Comparison of ENCODE assay signal across 8 cellular contexts in the genomic region with DNA sequence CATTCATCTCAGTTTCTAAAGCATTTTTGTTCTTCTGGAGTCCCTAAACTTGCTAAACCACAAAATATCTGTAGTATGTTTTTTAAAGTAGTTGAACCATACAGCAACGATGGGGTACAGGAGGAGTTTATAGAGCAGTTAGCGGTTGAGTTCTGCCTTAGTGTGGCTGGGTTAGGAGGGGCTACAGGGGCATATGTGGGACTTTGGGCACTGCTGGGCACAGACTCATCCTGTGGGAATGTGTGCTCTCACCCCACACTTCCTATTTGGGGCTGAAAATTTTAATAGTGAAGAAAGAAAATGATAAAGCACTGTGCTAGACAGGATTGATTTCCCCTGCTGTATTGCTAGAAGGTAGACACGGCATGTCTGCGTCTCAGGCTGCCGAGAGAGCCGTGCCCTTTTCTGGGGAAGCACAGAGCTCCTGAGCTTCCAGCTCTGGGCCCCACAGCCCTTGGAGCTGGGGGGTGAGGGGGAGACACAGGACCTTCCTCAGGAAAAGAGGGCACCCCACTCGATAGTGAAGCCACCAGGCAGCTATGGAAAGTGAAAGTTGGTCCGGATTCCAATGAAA.
A peak's percentile ranks its signal among the peaks of the same experiment; 100 is the strongest.
DNase-seq lines count a peak whose midpoint lies in the region; ATAC-seq and TF ChIP-seq lines count a peak whose summit lies in the region.

No MANE protein-coding gene starts in this region.

- no peak overlapping the region for H2AFZ ChIP-seq in OCI-LY3 (ENCODE audit: low read depth, low read length)

- TF ChIP-seq CTCF in OCI-LY3 (IDR thresholded peaks at IDR 0.05; ENCODE audit: low read depth, low read length): no peak

- H3K4me2 ChIP-seq in OCI-LY3 (ENCODE audit: low read length): peak overlapping the region; percentile 99

- peaks cover 5% of the 10 kb centered on the region; the same call in 1 of the 2 replicates for H4K20me1 ChIP-seq in OCI-LY3 (ENCODE audit: insufficient read depth, low read length)

- H3K9me3 ChIP-seq in OCI-LY3 (ENCODE audit: insufficient read depth, low read length): no peaks in the 10 kb centered on the region

- POLR2A ChIA-PET in naive thymus-derived CD8-positive, alpha-beta T cell (lab: Charles Lee): interaction anchor here (2.2 to 2.6 kb wide), 3 partner anchors 15 to 32 kb away, joined by 10 to 30 read pairs (median 16); no protein-coding TSS in a partner anchor

- no peaks in the 10 kb centered on the region for H3K9me3 Mint-ChIP-seq in dendritic cell treated with granulocyte-macrophage colony-stimulating factor and Interleukin-4, amounts not matched to agents 40 ng/mL and 50 ng/mL, for 4 days
- no peaks in the 10 kb centered on the region for H3K9me3 Mint-ChIP-seq in naive thymus-derived CD8-positive, alpha-beta T cell

- H3K27ac ChIP-seq in OCI-LY3 (ENCODE audit: low read length): peak overlapping the region; percentile 89

- H3K36me3 Mint-ChIP-seq in dendritic cell treated with granulocyte-macrophage colony-stimulating factor and Interleukin-4, amounts not matched to agents 40 ng/mL and 50 ng/mL, for 4 days (ENCODE audit: low read depth): peaks cover 44% of the 10 kb centered on the region
- no peaks in the 10 kb centered on the region for H3K36me3 Mint-ChIP-seq in naive thymus-derived CD8-positive, alpha-beta T cell

- H3K9ac ChIP-seq in OCI-LY3 (ENCODE audit: low read length): peak overlapping the region; percentile 93

- H3K4me1 ChIP-seq in OCI-LY3 (ENCODE audit: low read length): peaks cover 48% of the 10 kb centered on the region

- peak overlapping the region; percentile 80 for H3K4me3 ChIP-seq in OCI-LY3 (ENCODE audit: low read length)

- peaks cover 58% of the 10 kb centered on the region for H3K4me1 Mint-ChIP-seq in dendritic cell treated with granulocyte-macrophage colony-stimulating factor and Interleukin-4, amounts not matched to agents 40 ng/mL and 50 ng/mL, for 4 days (ENCODE audit: low read depth)
- peaks cover 24 to 59% (median 40%) of the 10 kb centered on the region in 4 donors for H3K4me1 Mint-ChIP-seq in naive thymus-derived CD8-positive, alpha-beta T cell

- peak overlapping the region; percentile 85 for H3K4me3 Mint-ChIP-seq in dendritic cell treated with granulocyte-macrophage colony-stimulating factor and Interleukin-4, amounts not matched to agents 40 ng/mL and 50 ng/mL, for 4 days
- peak overlapping the region; percentile 70 to 90 (median 77) for H3K4me3 Mint-ChIP-seq in naive thymus-derived CD8-positive, alpha-beta T cell

- peak in 1 of 2 donors; percentile 29 for ATAC-seq in naive thymus-derived CD8-positive, alpha-beta T cell
- ATAC-seq in GM21515 (IDR thresholded peaks at IDR 0.05; ENCODE audit: unreplicated experiment) (no peak), HG03378 (IDR thresholded peaks at IDR 0.05; ENCODE audit: unreplicated experiment) (no peak)

- intact Hi-C loops in dendritic cell treated with granulocyte-macrophage colony-stimulating factor and Interleukin-4, amounts not matched to agents 40 ng/mL and 50 ng/mL, for 4 days (cut with micrococcal nuclease): loop anchor here (2.0 kb wide), 1 partner anchor 14 kb away; no protein-coding TSS in a partner anchor

- peak; percentile 57 for DNase-seq in DMS53 (lab: John Stamatoyannopoulos, UW)
- DNase-seq in DMS53 treated with DMSO at 0.1 percent for 48 hours (lab: John Stamatoyannopoulos, UW; ENCODE audit: unreplicated experiment): no peak
- peak in 1 of 10 donors; percentile 51 for DNase-seq in naive thymus-derived CD8-positive, alpha-beta T cell
- no peak for DNase-seq in NCI-H187 (lab: John Stamatoyannopoulos, UW)

- no peaks in the 10 kb centered on the region for H3K27me3 ChIP-seq in OCI-LY3 (ENCODE audit: low read depth, low read length)

- H3K36me3 ChIP-seq in OCI-LY3 (replicated peaks; ENCODE audit: low read depth, low read length): peaks cover 3% of the 10 kb centered on the region

- peak overlapping the region; percentile 99 for H3K27ac Mint-ChIP-seq in dendritic cell treated with granulocyte-macrophage colony-stimulating factor and Interleukin-4, amounts not matched to agents 40 ng/mL and 50 ng/mL, for 4 days
- peak overlapping the region; percentile 33 to 93 (median 80) for H3K27ac Mint-ChIP-seq in naive thymus-derived CD8-positive, alpha-beta T cell

- peaks cover 67% of the 10 kb centered on the region for H3K79me2 ChIP-seq in OCI-LY3 (ENCODE audit: low read length)

- no peaks in the 10 kb centered on the region for H3K27me3 Mint-ChIP-seq in dendritic cell treated with granulocyte-macrophage colony-stimulating factor and Interleukin-4, amounts not matched to agents 40 ng/mL and 50 ng/mL, for 4 days
- H3K27me3 Mint-ChIP-seq in naive thymus-derived CD8-positive, alpha-beta T cell: no peaks in the 10 kb centered on the region
